24 cellular contexts compared by ENCODE assay signal in the genomic region with DNA sequence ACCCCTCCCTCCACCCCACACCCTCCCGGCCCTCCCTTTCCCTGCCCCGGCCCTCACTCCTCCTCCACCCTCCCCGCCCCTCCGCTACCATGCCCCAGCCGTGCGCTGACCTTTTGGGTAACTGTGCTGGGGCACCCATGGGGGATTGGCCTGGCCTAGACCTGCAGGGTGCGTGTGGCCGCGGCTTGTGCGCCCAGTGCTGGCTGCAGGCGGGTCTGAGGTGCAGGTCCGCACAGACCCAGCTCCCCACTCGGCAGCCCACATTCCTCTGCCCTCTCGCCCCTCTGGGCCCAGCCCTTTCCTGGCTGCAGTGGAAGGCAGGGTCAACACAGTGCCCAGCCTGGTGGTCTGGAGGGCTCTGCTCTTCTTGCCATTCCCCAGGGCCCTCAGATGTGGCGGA. TPM values are rescaled to one million over a fixed set of nuclear protein-coding genes. Genes with fewer than 3 reads are reported as not detected.
"Had no signal": no experiment of that assay in that cellular context is flagged by ENCODE, and none has a peak within 500 bp of the region (broad histone marks: within the 10 kb centered on the region; RNA-seq: fewer than 3 reads in every experiment).

No MANE protein-coding gene starts in this region.

- H3K4me2 ChIP-seq: smooth muscle cell had no signal

- H3K9me3 ChIP-seq: gastroesophageal sphincter, pancreas, prostate gland, upper lobe of left lung, vagina had no signal

- H3K27ac ChIP-seq: gastroesophageal sphincter, prostate gland, upper lobe of left lung, vagina had no signal

- H3K27me3 ChIP-seq: pancreas, vagina had no signal

- DNase-seq: activated CD4-positive, alpha-beta memory T cell treated with anti-CD3 and anti-CD28 coated beads for 36 hours; activated CD4-positive, alpha-beta T cell treated with anti-CD3 and anti-CD28 coated beads, Interleukin-2, amount 10 ng/mL, durations not matched to agents 24 days and 14 days; activated CD4-positive, CD25-positive, alpha-beta regulatory T cell treated with anti-CD3 and anti-CD28 coated beads, Interleukin-2, amount 50 U/mL, for 72 hours; activated CD8-positive, alpha-beta memory T cell treated with anti-CD3 and anti-CD28 coated beads, Interleukin-2, amount 50 U/mL, for 4 hours; activated gamma-delta T cell; activated naive CD4-positive, alpha-beta T cell treated with anti-CD3 and anti-CD28 coated beads, Interleukin-2, amount 10 ng/mL, durations not matched to agents 7 days and 5 days; activated naive CD8-positive, alpha-beta T cell treated with anti-CD3 and anti-CD28 coated beads, Interleukin-2, amount 10 ng/mL, durations not matched to agents 7 days and 5 days; activated T-cell treated with anti-CD3 and anti-CD28 coated beads, Interleukin-2, amount 50 U/mL, for 24 hours; cortex of kidney; effector memory CD8-positive, alpha-beta T cell; naive thymus-derived CD4-positive, alpha-beta T cell; stimulated activated CD4-positive, alpha-beta T cell treated with anti-CD3 and anti-CD28 coated beads, Interleukin-1b, Interleukin-23, amount 100 ng/mL, for 48 hours; stimulated activated CD4-positive, alpha-beta T cell treated with anti-CD3 and anti-CD28 coated beads, Interleukin-4, amount 100 ng/mL, for 4 hours; stimulated activated CD8-positive, alpha-beta memory T cell treated with anti-CD3 and anti-CD28 coated beads, Interleukin-4, amount 100 ng/mL, for 48 hours; T-helper 17 cell; T1000 had no signal

- H3K36me3 ChIP-seq: gastroesophageal sphincter, pancreas, prostate gland, upper lobe of left lung, vagina had no signal

- H3K4me3 ChIP-seq: gastroesophageal sphincter, pancreas, prostate gland, smooth muscle cell, upper lobe of left lung, vagina had no signal

RNA-seq across cellular contexts. Expression of a gene that starts 42.9 kb away (rescaled TPM):
- total RNA-seq: activated CD4-positive, alpha-beta memory T cell treated with anti-CD3 and anti-CD28 coated beads for 36 hours; activated CD4-positive, alpha-beta T cell treated with anti-CD3 and anti-CD28 coated beads, Interleukin-2, amount 10 ng/mL, durations not matched to agents 24 days and 14 days; activated CD8-positive, alpha-beta memory T cell treated with anti-CD3 and anti-CD28 coated beads for 36 hours; gastroesophageal sphincter had no signal
- polyA plus RNA-seq: keratinocyte had no signal
